ENCODE assay signal across 8 cellular contexts in the genomic region with DNA sequence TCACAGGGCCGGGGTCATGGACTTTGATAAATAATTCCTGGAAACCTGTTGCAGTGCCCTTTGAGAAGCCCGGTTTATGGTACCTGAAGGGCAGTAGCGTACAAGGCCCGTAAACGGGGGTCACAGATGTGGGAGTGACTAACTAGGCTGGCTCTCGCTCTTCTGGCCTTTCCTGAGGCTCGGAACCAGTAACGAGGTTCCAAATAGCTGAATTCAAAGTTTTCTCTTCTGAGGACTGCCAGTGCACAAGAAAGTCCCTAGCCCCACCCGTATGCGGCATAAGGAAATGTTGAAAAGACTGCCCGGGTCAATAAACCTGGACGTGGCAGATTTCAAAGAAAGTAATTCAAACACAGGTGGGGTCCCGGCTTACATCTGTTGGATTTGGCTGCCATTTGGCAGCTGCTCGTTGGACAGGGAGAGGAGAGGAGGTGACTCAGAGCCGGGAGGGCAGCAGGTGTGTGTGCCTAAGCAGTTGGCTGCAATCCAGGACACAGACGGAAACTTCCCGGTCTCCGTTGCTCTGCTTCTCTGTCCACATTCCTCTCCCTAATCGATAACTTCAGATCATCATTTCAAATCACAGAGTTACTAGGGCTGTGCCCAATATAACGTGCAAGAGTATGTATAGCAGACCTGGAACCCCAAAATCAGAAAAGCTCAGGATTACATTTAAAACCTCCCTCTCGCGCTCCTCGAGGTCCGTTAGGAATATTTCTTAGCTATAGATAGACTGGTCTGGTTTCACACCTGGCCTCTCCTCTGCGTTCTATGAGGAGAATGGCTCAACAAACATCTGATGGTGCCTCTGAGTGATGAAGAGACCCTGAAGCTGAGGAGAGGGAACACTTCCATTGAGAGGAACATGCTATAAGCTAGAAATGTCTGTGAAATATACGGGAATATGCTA. TPM values are rescaled to one million over a fixed set of nuclear protein-coding genes. Genes with fewer than 3 reads are reported as not detected.
DNase-seq lines count a peak whose midpoint lies in the region; ATAC-seq, FAIRE-seq and TF ChIP-seq lines count a peak whose summit lies in the region.

No MANE protein-coding gene starts in this region.

- H3K79me2 ChIP-seq in PC-9 (ENCODE audit: low read depth), result peaks cover 34% of the 10 kb centered on the region
- peaks cover 6% of the 10 kb centered on the region for H3K79me2 ChIP-seq in trophoblast cell (ENCODE audit: control insufficient read depth, insufficient read depth, low read length, poor library complexity)

- H3K36me3 ChIP-seq in PC-9 (ENCODE audit: low read depth) (no peaks in the 10 kb centered on the region), heart left ventricle (peaks cover 0 to 23% (median 15%) of the 10 kb centered on the region in 9 donors), trophoblast cell (ENCODE audit: control insufficient read depth in 1 of 2, insufficient read depth in 2 of 2, low read length in 2 of 2) (no peaks in the 10 kb centered on the region)

- no peak for FAIRE-seq in HTR-8/SVneo (lab: Jason Lieb, UNC)

- no peak for TF ChIP-seq CTCF in PC-9 (conservative IDR thresholded peaks at IDR 0.05)
- TF ChIP-seq CTCF in heart left ventricle (IDR thresholded peaks at IDR 0.05), result no peak

- H3K18ac ChIP-seq in trophoblast cell (ENCODE audit: low read length), result peak overlapping the region; percentile 81

- peak overlapping the region; percentile 86 for H3K4me3 ChIP-seq in PC-9
- peak overlapping the region; percentile 72 to 99 (median 92) for H3K4me3 ChIP-seq in heart left ventricle
- H3K4me3 ChIP-seq in trophoblast cell (ENCODE audit: low read depth, low read length), result peak overlapping the region; percentile 73

- peak overlapping the region; percentile 54 for H3K9ac ChIP-seq in trophoblast cell (ENCODE audit: low read length)

- WGBS in heart left ventricle, 4 donors, result 20 to 25% (median 21%) methylated on average over 24 to 26 of the region's 26 CpGs
- no CpG with 5 or more reads among the region's 26 CpGs for WGBS in trophoblast cell (ENCODE audit: extremely low coverage, insufficient coverage, insufficient read length)

- H2BK5ac ChIP-seq in trophoblast cell (ENCODE audit: low read depth, low read length, poor library complexity), result peak overlapping the region; percentile 38

- peak overlapping the region; percentile 93 for H4K8ac ChIP-seq in trophoblast cell (ENCODE audit: low read depth, low read length)

- H3K9me2 ChIP-seq in PC-9 (ENCODE audit: insufficient read depth), result no peaks in the 10 kb centered on the region

- no peak overlapping the region for H2AK5ac ChIP-seq in trophoblast cell (ENCODE audit: low read length)

- no peak for TF ChIP-seq POLR2A in heart left ventricle (IDR thresholded peaks at IDR 0.05)

- peak overlapping the region; percentile 70 for H4K91ac ChIP-seq in trophoblast cell (ENCODE audit: low read depth, low read length)

- H3K14ac ChIP-seq in trophoblast cell (ENCODE audit: low read length), result peak overlapping the region; percentile 65

- H4K20me1 ChIP-seq in PC-9 (ENCODE audit: insufficient read depth), result no peaks in the 10 kb centered on the region

- peaks cover 1% of the 10 kb centered on the region for H3K36me3 Mint-ChIP-seq in activated naive CD4-positive, alpha-beta T cell treated with anti-CD3 and anti-CD28 coated beads, Interleukin-2, amount 50 U/mL, for 24 hours

- no peak overlapping the region for H3K4ac ChIP-seq in trophoblast cell (ENCODE audit: low read depth, low read length)

- intact Hi-C loops in PC-9 (cut with micrococcal nuclease; ENCODE audit: unreplicated experiment), result loop anchor here (2.0 to 5.0 kb wide), 3 partner anchors 49 to 521 kb away; a partner anchor contains a TSS
- intact Hi-C loops in heart left ventricle (cut with DNase I), result no loop called here

- no peak overlapping the region for H3K23ac ChIP-seq in trophoblast cell (ENCODE audit: low read length)

- H3F3A ChIP-seq in PC-9 (ENCODE audit: insufficient read depth, low read depth), result peaks cover 13% of the 10 kb centered on the region

- H3K4me2 ChIP-seq in PC-9 (peak overlapping the region; percentile 91), trophoblast cell (ENCODE audit: low read length) (peak overlapping the region; percentile 96)

- H3K4me1 Mint-ChIP-seq in activated naive CD4-positive, alpha-beta T cell treated with anti-CD3 and anti-CD28 coated beads, Interleukin-2, amount 50 U/mL, for 24 hours, result peaks cover 62% of the 10 kb centered on the region

- ATAC-seq in GM19395 (IDR thresholded peaks at IDR 0.05; ENCODE audit: unreplicated experiment), result peak; percentile 34
- peak in 3 of 4 donors; percentile 4 to 44 (median 30) for ATAC-seq in heart left ventricle

- H3K27ac ChIP-seq in PC-9, result peak overlapping the region; percentile 97
- H3K27ac ChIP-seq in heart left ventricle, result peak overlapping the region; percentile 51 to 95 (median 87)
- H3K27ac ChIP-seq in trophoblast cell (ENCODE audit: low read depth, low read length), result no peak overlapping the region

- H2AFZ ChIP-seq in PC-9, result peak overlapping the region; percentile 89
- peak overlapping the region; percentile 98 for H2AFZ ChIP-seq in trophoblast cell (ENCODE audit: insufficient read depth, low read length, poor library complexity)

- H3K9me3 ChIP-seq in PC-9 (ENCODE audit: insufficient read depth, low read depth) (no peaks in the 10 kb centered on the region), heart left ventricle (no peaks in the 10 kb centered on the region), trophoblast cell (ENCODE audit: insufficient read depth, low read depth, low read length) (no peaks in the 10 kb centered on the region)

- peak overlapping the region; percentile 92 for H3K27ac Mint-ChIP-seq in activated naive CD4-positive, alpha-beta T cell treated with anti-CD3 and anti-CD28 coated beads, Interleukin-2, amount 50 U/mL, for 24 hours

- H4K12ac ChIP-seq in trophoblast cell (ENCODE audit: low read depth, low read length), result peak overlapping the region; percentile 80

- H3K4me3 Mint-ChIP-seq in activated naive CD4-positive, alpha-beta T cell treated with anti-CD3 and anti-CD28 coated beads, Interleukin-2, amount 50 U/mL, for 24 hours, result peak overlapping the region; percentile 91

- peaks cover 6% of the 10 kb centered on the region for H3K79me1 ChIP-seq in trophoblast cell (ENCODE audit: low read length)

- H2BK12ac ChIP-seq in trophoblast cell (ENCODE audit: low read length), result no peak overlapping the region

- TSS peak; percentile 75 for BruUV-seq in PC-9 (replicated peaks; lab: Mats Ljungman, UMichigan)

- peaks cover 10% of the 10 kb centered on the region for H3K4me1 ChIP-seq in PC-9 (replicated peaks; ENCODE audit: insufficient read depth)
- H3K4me1 ChIP-seq in heart left ventricle, result peaks cover 0 to 31% (median 14%) of the 10 kb centered on the region in 12 donors
- peaks cover 6 to 8% of the 10 kb centered on the region in 2 experiments for H3K4me1 ChIP-seq in trophoblast cell (ENCODE audit: control insufficient read depth in 1 of 2, insufficient read depth in 2 of 2, low read length in 2 of 2)

- H3K27me3 Mint-ChIP-seq in activated naive CD4-positive, alpha-beta T cell treated with anti-CD3 and anti-CD28 coated beads, Interleukin-2, amount 50 U/mL, for 24 hours, result no peaks in the 10 kb centered on the region

- DNase-seq in C1 segment of cervical spinal cord (lab: John Stamatoyannopoulos, UW) (peak in 10 of 14 donors; percentile 39 to 74 (median 48)), HT1080 (ENCODE audit: low read depth) (peak; percentile 58), PC-9 (peak; percentile 79 to 85), heart left ventricle (peak; percentile 43 to 66 (median 53)), trophoblast cell (peak; percentile 75 to 76), HTR-8/SVneo (ENCODE audit: insufficient read length, low spot score) (no peak)

- POLR2A ChIA-PET in PC-9 (lab: Charles Lee; ENCODE audit: unreplicated experiment), result interaction anchor here (0.5 to 0.6 kb wide), 2 partner anchors 322 to 721 kb away, joined by 3 to 6 read pairs; no protein-coding TSS in a partner anchor

- CTCF ChIA-PET in PC-9 (lab: Charles Lee), result interaction anchor here (0.5 to 0.6 kb wide), 2 partner anchors 106 to 568 kb away, joined by 3 read pairs; no protein-coding TSS in a partner anchor

- no peaks in the 10 kb centered on the region for H3K9me3 Mint-ChIP-seq in activated naive CD4-positive, alpha-beta T cell treated with anti-CD3 and anti-CD28 coated beads, Interleukin-2, amount 50 U/mL, for 24 hours

- H3K27me3 ChIP-seq in PC-9 (ENCODE audit: insufficient read depth, low read depth) (no peaks in the 10 kb centered on the region), heart left ventricle (no peaks in the 10 kb centered on the region), trophoblast cell (ENCODE audit: insufficient read depth, low read length) (no peaks in the 10 kb centered on the region)

- peak overlapping the region; percentile 71 for H2BK120ac ChIP-seq in trophoblast cell (ENCODE audit: insufficient read depth, low read length, poor library complexity)

RNA-seq across cellular contexts. Expression of a gene that starts 0.8 kb away (rescaled TPM):
- total RNA-seq in HT1080 (2014; rRNA removed; shearing (Covaris generic)), result 7.8 and 10.0 TPM in 2 replicates
- polyA plus RNA-seq in HT1080 (2015; cell fraction: cytosol; rRNA removed), result 32.3 and 34.5 TPM in 2 replicates
- polyA plus RNA-seq in HT1080 (2015; cell fraction: nucleus; rRNA removed), result 17.5 TPM in 2 replicates
- total RNA-seq in PC-9 (2021) (30.1 and 38.3 TPM in 2 replicates), heart left ventricle (10 to 100 TPM in 1 of 9 donors, 1 to 10 TPM in 8; 4.5 to 10.7 (median 7.3) TPM)
- polyA plus RNA-seq in heart left ventricle, result 1 to 10 TPM; 4.9 to 7.0 TPM
- polyA plus RNA-seq in trophoblast cell (2013), result 16.9 and 18.1 TPM in 2 replicates
